12 cellular contexts compared by ENCODE assay signal in genomic region chr9:87119328-87119881, GRCh38.
A peak's percentile ranks its signal among the peaks of the same experiment; 100 is the strongest.
DNase-seq lines count a peak whose midpoint lies in the region; ATAC-seq, FAIRE-seq and TF ChIP-seq lines count a peak whose summit lies in the region.
"Had no signal": no experiment of that assay in that cellular context is flagged by ENCODE, and none has a peak within 500 bp of the region (broad histone marks: within the 10 kb centered on the region; RNA-seq: fewer than 3 reads in every experiment).

No MANE protein-coding gene starts in this region.

- H3K27ac ChIP-seq in breast epithelium, result peak overlapping the region; percentile 55 to 87

- H3K4me1 Mint-ChIP-seq in type B pancreatic cell (ENCODE audit: unreplicated experiment), result peaks cover 27% of the 10 kb centered on the region

- DNase-seq in HTR-8/SVneo (ENCODE audit: insufficient read length, low spot score) (peak; percentile 7), breast epithelium (ENCODE audit: low spot score in 2 of 2) (peak; percentile 65 to 76), left kidney (ENCODE audit: low read depth, low spot score) (peak; percentile 60), type B pancreatic cell (ENCODE audit: extremely low spot score, unreplicated experiment) (no peak), NCI-H524 treated with DMSO at 0.1 percent for 48 hours (lab: John Stamatoyannopoulos, UW) (no peak)
- DNase-seq: activated T-cell treated with anti-CD3 and anti-CD28 coated beads, Interleukin-2, amount 50 U/mL, for 48 hours; erythroblast; NCI-H2029 treated with DMSO at 0.1 percent for 48 hours had no signal

- H3K4me1 ChIP-seq in breast epithelium, result peaks cover 0 to 15% of the 10 kb centered on the region in 2 donors

- H3K27ac Mint-ChIP-seq in type B pancreatic cell, result peak overlapping the region; percentile 29
- H3K27ac Mint-ChIP-seq: T-helper 1 cell treated with Interleukin-12 subunit alpha and Interleukin-12 subunit beta and Interleukin-4 antibody, amounts not matched to agents 30 μg/mL and 1 μg/mL, for 36 hours had no signal

- no peaks in the 10 kb centered on the region for H3K36me3 Mint-ChIP-seq in type B pancreatic cell

- no peak for TF ChIP-seq POLR2A in breast epithelium (IDR thresholded peaks at IDR 0.05)

- no peaks in the 10 kb centered on the region for H3K9me3 ChIP-seq in breast epithelium

- TF ChIP-seq CTCF in breast epithelium (IDR thresholded peaks at IDR 0.05) (no peak), type B pancreatic cell (conservative IDR thresholded peaks at IDR 0.05) (no peak)

- FAIRE-seq in HTR-8/SVneo (lab: Jason Lieb, UNC), result no peak
- FAIRE-seq: GM12878 had no signal

- no peak overlapping the region for H3K4me3 ChIP-seq in breast epithelium
- H3K4me3 ChIP-seq: GM12878 had no signal

- no peaks in the 10 kb centered on the region for H3K9me3 Mint-ChIP-seq in type B pancreatic cell
- H3K9me3 Mint-ChIP-seq: T-helper 1 cell treated with Interleukin-12 subunit alpha and Interleukin-12 subunit beta and Interleukin-4 antibody, amounts not matched to agents 30 μg/mL and 1 μg/mL, for 36 hours had no signal

- H3K27me3 Mint-ChIP-seq in type B pancreatic cell, result peaks cover 23% of the 10 kb centered on the region

- intact Hi-C loops in breast epithelium (cut with DNase I; ENCODE audit: low total_unique reads), result no loop called here

- no peaks in the 10 kb centered on the region for H3K27me3 ChIP-seq in breast epithelium

- ATAC-seq in HG02938 (IDR thresholded peaks at IDR 0.05; ENCODE audit: unreplicated experiment) (no peak), HG02610 (IDR thresholded peaks at IDR 0.05; ENCODE audit: unreplicated experiment) (no peak)
- ATAC-seq: GM12878 had no signal

- no peak overlapping the region for H3K4me3 Mint-ChIP-seq in type B pancreatic cell
- H3K4me3 Mint-ChIP-seq: T-helper 1 cell treated with Interleukin-12 subunit alpha and Interleukin-12 subunit beta and Interleukin-4 antibody, amounts not matched to agents 30 μg/mL and 1 μg/mL, for 36 hours had no signal

- no peaks in the 10 kb centered on the region for H3K36me3 ChIP-seq in breast epithelium

Comparison
In these comparisons a context has a peak if more than half of its experiments do, and no peak if none do; other contexts are left out.
1. DNase-seq: peak in HTR-8/SVneo (single experiment), breast epithelium (2 of 2) and left kidney (single experiment); none in type B pancreatic cell (single experiment) and NCI-H524 treated with DMSO at 0.1 percent for 48 hours (single experiment).